Comparison of ENCODE assay signal across 18 cellular contexts in the genomic region with DNA sequence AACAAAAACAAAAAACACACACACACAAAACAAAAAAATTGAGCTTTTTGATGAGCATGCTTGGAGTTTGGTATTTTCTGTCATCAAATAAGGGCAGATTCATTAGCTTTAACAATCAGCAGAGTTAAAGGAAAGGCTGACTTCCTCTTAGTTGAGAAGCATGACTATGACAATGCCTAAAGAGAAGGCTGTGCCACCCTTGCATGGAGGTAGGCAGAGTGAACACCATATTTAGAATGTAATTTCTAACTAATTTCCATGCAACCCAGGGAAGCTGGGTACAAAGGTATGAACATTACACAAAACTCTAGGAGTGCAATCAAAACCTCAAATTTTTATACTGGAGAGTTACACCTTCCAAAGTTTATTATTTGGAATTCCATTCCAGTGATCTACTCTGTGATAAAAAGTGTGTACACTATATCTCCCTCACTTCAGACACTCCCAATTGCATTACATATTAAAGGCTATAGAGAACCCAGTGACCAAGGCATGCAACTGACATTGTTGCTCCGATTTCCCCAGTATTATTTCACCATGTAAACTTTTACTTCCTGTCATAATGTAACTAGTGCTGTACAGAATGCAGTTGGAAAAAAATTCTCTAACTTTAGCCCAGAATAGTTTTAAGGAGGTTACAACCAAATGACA.
"Had no signal": no experiment of that assay in that cellular context is flagged by ENCODE, and none has a peak within 500 bp of the region (broad histone marks: within the 10 kb centered on the region; RNA-seq: fewer than 3 reads in every experiment).

No MANE protein-coding gene starts in this region.

- H3K4me1 ChIP-seq: parathyroid adenoma had no signal

- H3K27me3 ChIP-seq: heart left ventricle had no signal

- ATAC-seq: activated T-cell treated with anti-CD3 and anti-CD28 coated beads, Interleukin-2, amount 50 U/mL, for 72 hours; heart left ventricle; left cardiac atrium; right cardiac atrium; stimulated activated naive CD8-positive, alpha-beta T cell treated with anti-CD3 and anti-CD28 coated beads, Interleukin-15, Interleukin-2, amounts not matched to agents 100 U/mL and 50 U/mL, for 24 hours had no signal

- DNase-seq: activated CD4-positive, alpha-beta memory T cell treated with anti-CD3 and anti-CD28 coated beads for 36 hours; activated CD4-positive, alpha-beta T cell treated with anti-CD3 and anti-CD28 coated beads for 4 hours; activated CD4-positive, CD25-positive, alpha-beta regulatory T cell; activated effector memory CD4-positive, alpha-beta T cell treated with Interleukin-2 at 50 U/mL for 16 hours; activated naive CD4-positive, alpha-beta T cell treated with anti-CD3 and anti-CD28 coated beads for 36 hours; activated naive CD8-positive, alpha-beta T cell treated with anti-CD3 and anti-CD28 coated beads, Interleukin-2, amount 10 ng/mL, durations not matched to agents 7 days and 5 days; activated T-cell treated with anti-CD3 and anti-CD28 coated beads, Interleukin-2, amount 50 U/mL, for 72 hours; amniotic stem cell; heart left ventricle; islet precursor cell; left cardiac atrium; nephron progenitor cell; right cardiac atrium; stimulated activated CD4-positive, alpha-beta T cell treated with anti-CD3 and anti-CD28 coated beads, Interleukin-4, amount 100 ng/mL, for 24 hours; stimulated activated naive CD8-positive, alpha-beta T cell treated with anti-CD3 and anti-CD28 coated beads, Interleukin-15, Interleukin-2, amounts not matched to agents 100 U/mL and 50 U/mL, for 24 hours had no signal

- H3K27ac ChIP-seq: coronary artery, epithelial cell of prostate, heart left ventricle, parathyroid adenoma had no signal

- H3K4me3 ChIP-seq: coronary artery, heart left ventricle had no signal

- H3K9me3 ChIP-seq: heart left ventricle had no signal
